In the genomic region with DNA sequence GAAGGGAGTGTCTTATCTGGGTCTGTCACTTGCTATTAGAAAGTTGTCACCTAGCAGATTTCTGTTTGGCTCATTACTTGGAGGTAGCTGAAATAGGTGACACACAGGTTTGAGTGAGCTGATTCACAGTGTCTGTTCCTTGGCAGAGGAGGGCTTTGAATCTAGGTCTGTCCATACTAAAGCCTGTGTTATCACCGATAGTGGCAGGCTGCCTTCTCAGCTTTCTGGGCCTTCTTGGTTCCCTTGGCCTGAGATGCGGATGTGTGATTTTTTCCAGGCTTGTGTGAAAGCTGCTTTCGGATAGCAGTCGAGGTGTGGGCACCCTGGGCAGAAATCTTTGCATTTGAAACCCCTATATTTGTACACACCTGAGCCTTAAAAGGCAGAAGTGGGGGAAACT, we compare ENCODE assay signal across 20 cellular contexts.
"Had no signal": no experiment of that assay in that cellular context is flagged by ENCODE, and none has a peak within 500 bp of the region (broad histone marks: within the 10 kb centered on the region; RNA-seq: fewer than 3 reads in every experiment).

No MANE protein-coding gene starts in this region.

- H3K4me1 Mint-ChIP-seq: naive thymus-derived CD8-positive, alpha-beta T cell; stimulated activated memory B cell treated with anti-CD40 and anti-IgM and Interleukin-4, amounts not matched to agents 10 μg/mL and 1 μg/mL and 100 μg/mL, for 72 hours had no signal

- H3K4me1 ChIP-seq: foreskin keratinocyte, right lobe of liver, spleen, tibial artery, upper lobe of right lung had no signal

- H3K27ac ChIP-seq: foreskin keratinocyte, hepatocyte, ovary, right lobe of liver, spleen, tibial artery, upper lobe of right lung had no signal

- H3K27ac Mint-ChIP-seq: dendritic cell treated with granulocyte-macrophage colony-stimulating factor and Interleukin-4, amounts not matched to agents 40 ng/mL and 50 ng/mL, for 4 days; naive thymus-derived CD8-positive, alpha-beta T cell; progenitor cell of endocrine pancreas; stimulated activated memory B cell treated with anti-CD40 and anti-IgM and Interleukin-4, amounts not matched to agents 10 μg/mL and 1 μg/mL and 100 μg/mL, for 72 hours; stimulated activated naive CD8-positive, alpha-beta T cell treated with anti-CD3 and anti-CD28 coated beads, Interleukin-15, Interleukin-2, amounts not matched to agents 100 ng/mL and 50 ng/mL, for 24 hours had no signal

- ATAC-seq: foreskin keratinocyte; left colon; mucosa of descending colon; naive thymus-derived CD8-positive, alpha-beta T cell; right lobe of liver; stimulated activated memory B cell treated with anti-CD40 and anti-IgM and Interleukin-4, amounts not matched to agents 10 μg/mL and 1 μg/mL and 100 μg/mL, for 72 hours; upper lobe of right lung had no signal

- H3K36me3 ChIP-seq: ovary, right lobe of liver, spleen, tibial artery, upper lobe of right lung had no signal

- H3K36me3 Mint-ChIP-seq: naive thymus-derived CD8-positive, alpha-beta T cell; stimulated activated memory B cell treated with anti-CD40 and anti-IgM and Interleukin-4, amounts not matched to agents 10 μg/mL and 1 μg/mL and 100 μg/mL, for 72 hours had no signal

- H3K4me3 Mint-ChIP-seq: dendritic cell treated with granulocyte-macrophage colony-stimulating factor and Interleukin-4, amounts not matched to agents 40 ng/mL and 50 ng/mL, for 4 days; naive thymus-derived CD8-positive, alpha-beta T cell; stimulated activated memory B cell treated with anti-CD40 and anti-IgM and Interleukin-4, amounts not matched to agents 10 μg/mL and 1 μg/mL and 100 μg/mL, for 72 hours; stimulated activated naive CD8-positive, alpha-beta T cell treated with anti-CD3 and anti-CD28 coated beads, Interleukin-15, Interleukin-2, amounts not matched to agents 100 ng/mL and 50 ng/mL, for 24 hours had no signal

- H3K27me3 ChIP-seq: ovary, right lobe of liver had no signal

- H3K9me3 ChIP-seq: mucosa of descending colon, right lobe of liver, tibial artery, upper lobe of right lung had no signal

- H3K9me3 Mint-ChIP-seq: dendritic cell treated with granulocyte-macrophage colony-stimulating factor and Interleukin-4, amounts not matched to agents 40 ng/mL and 50 ng/mL, for 4 days; stimulated activated naive CD8-positive, alpha-beta T cell treated with anti-CD3 and anti-CD28 coated beads, Interleukin-15, Interleukin-2, amounts not matched to agents 100 ng/mL and 50 ng/mL, for 24 hours had no signal

- DNase-seq: central memory CD4-positive, alpha-beta T cell; erythroblast; foreskin keratinocyte; left colon; mammary epithelial cell; mucosa of descending colon; naive thymus-derived CD8-positive, alpha-beta T cell; ovary; right lobe of liver; spleen; stimulated activated CD4-positive, alpha-beta T cell treated with anti-CD3 and anti-CD28 coated beads, Interleukin-15, amount 100 ng/mL, for 24 hours; stimulated activated CD4-positive, alpha-beta T cell treated with anti-CD3 and anti-CD28 coated beads, Interleukin-1b, Interleukin-23, amount 100 ng/mL, for 48 hours; stimulated activated CD4-positive, alpha-beta T cell treated with anti-CD3 and anti-CD28 coated beads, Interleukin-4, amount 100 ng/mL, for 24 hours had no signal

- H3K4me3 ChIP-seq: hepatocyte, mucosa of descending colon, ovary, right lobe of liver, spleen, tibial artery, upper lobe of right lung had no signal
